ENCODE assay signal across 15 cellular contexts in the genomic region with DNA sequence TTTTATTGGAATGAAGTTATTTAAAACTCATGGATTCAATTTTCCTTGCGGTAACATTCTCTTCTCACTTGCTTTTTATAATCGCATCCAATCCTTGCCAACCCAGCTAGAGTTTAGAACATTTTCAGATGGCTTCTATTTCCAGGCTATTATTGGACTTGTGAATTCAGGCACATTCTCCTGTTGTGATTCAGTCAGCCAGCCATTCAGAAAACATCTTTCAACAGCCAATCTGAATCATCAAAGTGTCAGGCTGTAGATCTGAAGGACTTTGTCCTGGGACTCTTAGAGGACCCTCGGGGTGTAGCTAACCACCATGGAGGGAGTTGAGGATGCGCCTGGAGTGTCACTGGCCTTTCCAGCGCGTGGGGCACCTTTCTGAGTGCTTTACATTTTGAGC.
DNase-seq lines count a peak whose midpoint lies in the region; ATAC-seq and TF ChIP-seq lines count a peak whose summit lies in the region.
"Had no signal": no experiment of that assay in that cellular context is flagged by ENCODE, and none has a peak within 500 bp of the region (broad histone marks: within the 10 kb centered on the region; RNA-seq: fewer than 3 reads in every experiment).

No MANE protein-coding gene starts in this region.

- intact Hi-C loops in ovary (cut with DNase I), result no loop called here
- intact Hi-C loops in Calu3 (cut with micrococcal nuclease; ENCODE audit: unreplicated experiment), result no loop called here

- peak overlapping the region; percentile 9 for H3K27ac Mint-ChIP-seq in activated T-cell treated with anti-CD3 and anti-CD28 coated beads, Interleukin-2, amount 50 U/mL, for 24 hours
- no peak overlapping the region for H3K27ac Mint-ChIP-seq in activated T-cell treated with anti-CD3 and anti-CD28 coated beads, Interleukin-2, amount 50 U/mL, for 72 hours
- H3K27ac Mint-ChIP-seq in chondrocyte (ENCODE audit: unreplicated experiment) (peak overlapping the region; percentile 79), Calu3 (ENCODE audit: unreplicated experiment) (no peak overlapping the region)
- H3K27ac Mint-ChIP-seq: activated CD4-positive, alpha-beta memory T cell treated with anti-CD3 and anti-CD28 coated beads for 36 hours had no signal

- H3K4me1 Mint-ChIP-seq in activated T-cell treated with anti-CD3 and anti-CD28 coated beads, Interleukin-2, amount 50 U/mL, for 24 hours (ENCODE audit: low read depth), result peaks cover 92% of the 10 kb centered on the region
- peaks cover 97% of the 10 kb centered on the region for H3K4me1 Mint-ChIP-seq in activated T-cell treated with anti-CD3 and anti-CD28 coated beads, Interleukin-2, amount 50 U/mL, for 72 hours (ENCODE audit: low read depth)
- peaks cover 27% of the 10 kb centered on the region for H3K4me1 Mint-ChIP-seq in chondrocyte (ENCODE audit: low read depth)
- H3K4me1 Mint-ChIP-seq in Calu3 (ENCODE audit: low read depth, unreplicated experiment), result no peaks in the 10 kb centered on the region

- no peaks in the 10 kb centered on the region for H3K27me3 ChIP-seq in thoracic aorta (replicated peaks; ENCODE audit: insufficient read depth)
- no peaks in the 10 kb centered on the region for H3K27me3 ChIP-seq in ovary
- H3K27me3 ChIP-seq: transverse colon had no signal

- TF ChIP-seq POLR2A in ovary (IDR thresholded peaks at IDR 0.05), result no peak

- H3K4me3 ChIP-seq in thoracic aorta (no peak overlapping the region), ovary (no peak overlapping the region)
- H3K4me3 ChIP-seq: transverse colon had no signal

- no peak for ATAC-seq in activated T-cell treated with anti-CD3 and anti-CD28 coated beads, Interleukin-2, amount 50 U/mL, for 72 hours (replicated peaks in 1 of 2)
- ATAC-seq in thoracic aorta (ENCODE audit: insufficient number of reproducible peaks, low FRiP score, low read depth) (no peak), GM18907 (IDR thresholded peaks at IDR 0.05; ENCODE audit: unreplicated experiment) (no peak)
- ATAC-seq: esophagus mucosa had no signal

- H3K36me3 ChIP-seq in thoracic aorta (peaks cover 8% of the 10 kb centered on the region), ovary (no peaks in the 10 kb centered on the region)

- no TSS peak for BruUV-seq in Calu3 (replicated peaks; lab: Mats Ljungman, UMichigan)

- peaks cover 92% of the 10 kb centered on the region for H3K36me3 Mint-ChIP-seq in activated T-cell treated with anti-CD3 and anti-CD28 coated beads, Interleukin-2, amount 50 U/mL, for 24 hours (ENCODE audit: low read depth)
- H3K36me3 Mint-ChIP-seq in activated T-cell treated with anti-CD3 and anti-CD28 coated beads, Interleukin-2, amount 50 U/mL, for 72 hours (ENCODE audit: insufficient read depth in 2 of 2), result peaks cover 2 to 10% of the 10 kb centered on the region in 2 donors
- H3K36me3 Mint-ChIP-seq in chondrocyte (ENCODE audit: low read depth), result peaks cover 17% of the 10 kb centered on the region
- H3K36me3 Mint-ChIP-seq in Calu3 (ENCODE audit: insufficient read depth, unreplicated experiment), result no peaks in the 10 kb centered on the region

- DNase-seq in activated T-cell treated with anti-CD3 and anti-CD28 coated beads, Interleukin-2, amount 50 U/mL, for 24 hours, result no peak
- DNase-seq in activated T-cell treated with anti-CD3 and anti-CD28 coated beads, Interleukin-2, amount 50 U/mL, for 72 hours, result no peak
- DNase-seq in chondrocyte (ENCODE audit: low spot score) (no peak), inferior parietal cortex (ENCODE audit: extremely low spot score) (peak; percentile 66), thoracic aorta (ENCODE audit: low spot score) (no peak), ovary (no peak), Calu3 (no peak)
- DNase-seq: 8988T; activated CD4-positive, alpha-beta memory T cell treated with anti-CD3 and anti-CD28 coated beads for 36 hours; activated effector memory CD4-positive, alpha-beta T cell treated with Interleukin-2 at 50 U/mL for 16 hours; NCI-H187; small intestine; transverse colon had no signal

- H3K27ac ChIP-seq in thoracic aorta, result peak overlapping the region; percentile 74 to 76
- H3K27ac ChIP-seq in ovary, result no peak overlapping the region
- H3K27ac ChIP-seq: transverse colon had no signal

- H3K9me3 Mint-ChIP-seq in activated T-cell treated with anti-CD3 and anti-CD28 coated beads, Interleukin-2, amount 50 U/mL, for 24 hours, result no peaks in the 10 kb centered on the region
- no peaks in the 10 kb centered on the region for H3K9me3 Mint-ChIP-seq in activated T-cell treated with anti-CD3 and anti-CD28 coated beads, Interleukin-2, amount 50 U/mL, for 72 hours
- H3K9me3 Mint-ChIP-seq in chondrocyte (ENCODE audit: low read depth) (no peaks in the 10 kb centered on the region), Calu3 (ENCODE audit: low read depth, unreplicated experiment) (no peaks in the 10 kb centered on the region)
- H3K9me3 Mint-ChIP-seq: activated CD4-positive, alpha-beta memory T cell treated with anti-CD3 and anti-CD28 coated beads for 36 hours had no signal

- TF ChIP-seq CTCF in chondrocyte (IDR thresholded peaks at IDR 0.05), result no peak
- TF ChIP-seq CTCF in thoracic aorta (IDR thresholded peaks at IDR 0.05), result no peak
- no peak for TF ChIP-seq CTCF in ovary (IDR thresholded peaks at IDR 0.05)
- no peak for TF ChIP-seq CTCF in Calu3 (IDR thresholded peaks at IDR 0.05; ENCODE audit: unreplicated experiment)

- H3K4me3 Mint-ChIP-seq in activated T-cell treated with anti-CD3 and anti-CD28 coated beads, Interleukin-2, amount 50 U/mL, for 24 hours, result no peak overlapping the region
- peak overlapping the region in 1 of 2 donors; percentile 31 for H3K4me3 Mint-ChIP-seq in activated T-cell treated with anti-CD3 and anti-CD28 coated beads, Interleukin-2, amount 50 U/mL, for 72 hours
- H3K4me3 Mint-ChIP-seq in chondrocyte (ENCODE audit: unreplicated experiment) (no peak overlapping the region), Calu3 (ENCODE audit: low read depth, unreplicated experiment) (no peak overlapping the region)
- H3K4me3 Mint-ChIP-seq: activated CD4-positive, alpha-beta memory T cell treated with anti-CD3 and anti-CD28 coated beads for 36 hours had no signal

- 84 to 93% (median 91%) methylated on average over 6 of the region's 6 CpGs for WGBS in ovary, 3 donors

- no peaks in the 10 kb centered on the region for H3K27me3 Mint-ChIP-seq in activated T-cell treated with anti-CD3 and anti-CD28 coated beads, Interleukin-2, amount 50 U/mL, for 24 hours
- no peaks in the 10 kb centered on the region for H3K27me3 Mint-ChIP-seq in activated T-cell treated with anti-CD3 and anti-CD28 coated beads, Interleukin-2, amount 50 U/mL, for 72 hours (ENCODE audit: low read depth)
- H3K27me3 Mint-ChIP-seq in chondrocyte (ENCODE audit: low read depth) (no peaks in the 10 kb centered on the region), Calu3 (ENCODE audit: unreplicated experiment) (no peaks in the 10 kb centered on the region)
- H3K27me3 Mint-ChIP-seq: activated CD4-positive, alpha-beta memory T cell treated with anti-CD3 and anti-CD28 coated beads for 36 hours had no signal

- H3K4me1 ChIP-seq in thoracic aorta (ENCODE audit: control insufficient read depth in 1 of 2, low read depth in 2 of 2), result peaks cover 11 to 27% of the 10 kb centered on the region in 2 donors
- H3K4me1 ChIP-seq in ovary (ENCODE audit: insufficient read depth), result no peaks in the 10 kb centered on the region
- H3K4me1 ChIP-seq: transverse colon had no signal

- no peak for TF ChIP-seq EP300 in ovary (IDR thresholded peaks at IDR 0.05)

- CTCF ChIA-PET in Calu3 (lab: Charles Lee), result no interaction called here

- H3K9me3 ChIP-seq in thoracic aorta, result no peaks in the 10 kb centered on the region
- no peaks in the 10 kb centered on the region for H3K9me3 ChIP-seq in ovary
- H3K9me3 ChIP-seq: transverse colon had no signal

Comparison
In these comparisons a context has a peak if more than half of its experiments do, and no peak if none do; other contexts are left out.
1. H3K27ac Mint-ChIP-seq: peak in activated T-cell treated with anti-CD3 and anti-CD28 coated beads, Interleukin-2, amount 50 U/mL, for 24 hours (single experiment) and chondrocyte (single experiment); none in activated T-cell treated with anti-CD3 and anti-CD28 coated beads, Interleukin-2, amount 50 U/mL, for 72 hours (single experiment) and Calu3 (single experiment).
2. H3K27ac ChIP-seq: peak in thoracic aorta (2 of 2); none in ovary (0 of 2).